Comparison of ENCODE assay signal across 8 cellular contexts in the genomic region with DNA sequence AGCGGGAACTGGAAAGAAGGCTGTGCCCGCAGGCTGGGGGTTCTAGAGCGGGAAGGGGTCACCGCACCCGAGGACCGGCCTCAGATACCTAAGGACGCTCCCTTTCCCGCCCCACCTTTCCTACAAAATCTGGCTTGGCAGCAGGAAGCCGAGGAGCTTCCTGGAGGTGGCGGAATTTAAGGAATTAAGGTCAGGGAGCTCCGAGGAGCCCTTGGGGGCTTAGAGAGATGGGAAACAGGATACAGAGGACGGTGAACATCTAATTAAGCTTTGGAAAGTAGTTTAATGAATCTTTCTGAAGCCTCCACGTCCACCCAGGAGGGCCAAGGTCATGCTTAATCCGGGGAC. TPM values are rescaled to one million over a fixed set of nuclear protein-coding genes. Genes with fewer than 3 reads are reported as not detected.
A peak's percentile ranks its signal among the peaks of the same experiment; 100 is the strongest.
DNase-seq lines count a peak whose midpoint lies in the region; ATAC-seq and TF ChIP-seq lines count a peak whose summit lies in the region.

No MANE protein-coding gene starts in this region.

- no peak for DNase-seq in LNCaP clone FGC (ENCODE audit: low read depth)
- DNase-seq in endodermal cell: no peak
- DNase-seq in neural crest cell (ENCODE audit: low read depth, low spot score): no peak
- no peak for DNase-seq in HCEC 1CT
- DNase-seq in globus pallidus (ENCODE audit: low spot score): no peak
- no peak for DNase-seq in SKM-1 (lab: John Stamatoyannopoulos, UW; ENCODE audit: unreplicated experiment)

- H3K27me3 ChIP-seq in BLaER1 (no peaks in the 10 kb centered on the region), endodermal cell (ENCODE audit: control insufficient read depth, insufficient read depth, low read length, poor library complexity, severe bottlenecking) (peaks cover 5% of the 10 kb centered on the region)

- no peak overlapping the region for H3K4me3 Mint-ChIP-seq in endodermal cell
- H3K4me3 Mint-ChIP-seq in neural crest cell: peak overlapping the region; percentile 88

- H3K4me3 ChIP-seq in BLaER1 (peak overlapping the region; percentile 76), LNCaP clone FGC (ENCODE audit: low read depth, low read length) (peak overlapping the region; percentile 60), endodermal cell (ENCODE audit: low read length) (peak overlapping the region; percentile 83)

- H3K4me2 ChIP-seq in BLaER1: peak overlapping the region; percentile 96

- H3K9me3 Mint-ChIP-seq in endodermal cell (peaks cover under 1% of the 10 kb centered on the region), neural crest cell (no peaks in the 10 kb centered on the region)

- H3K36me3 ChIP-seq in BLaER1 (no peaks in the 10 kb centered on the region), endodermal cell (ENCODE audit: control insufficient read depth, insufficient read depth, low read length) (no peaks in the 10 kb centered on the region)

- 25 to 29% methylated on average over 2 to 14 of the region's 14 CpGs for WGBS in endodermal cell (ENCODE audit: insufficient coverage in 1 of 2, insufficient read length in 1 of 2), 2 experiments

- H3K9me3 ChIP-seq in BLaER1: no peaks in the 10 kb centered on the region
- H3K9me3 ChIP-seq in endodermal cell (ENCODE audit: control insufficient read depth, low read length): no peaks in the 10 kb centered on the region

- TF ChIP-seq CTCF in LNCaP clone FGC (IDR thresholded peaks at IDR 0.05; ENCODE audit: control insufficient read depth, extremely low read depth, insufficient read depth): no peak
- TF ChIP-seq CTCF in endodermal cell (conservative IDR thresholded peaks at IDR 0.05): no peak
- TF ChIP-seq CTCF in neural crest cell (conservative IDR thresholded peaks at IDR 0.05): no peak

- H3K9ac ChIP-seq in BLaER1: peak overlapping the region; percentile 36; the same call in 1 of the 2 replicates
- no peak overlapping the region for H3K9ac ChIP-seq in endodermal cell (ENCODE audit: extremely low read depth, low read length, poor library complexity, severe bottlenecking)

- H3K4me1 Mint-ChIP-seq in endodermal cell (peaks cover 5% of the 10 kb centered on the region), neural crest cell (peaks cover 6% of the 10 kb centered on the region)

- peaks cover 7% of the 10 kb centered on the region for H3K27me3 Mint-ChIP-seq in endodermal cell (ENCODE audit: insufficient read depth)
- H3K27me3 Mint-ChIP-seq in neural crest cell (ENCODE audit: low read depth): peaks cover 10% of the 10 kb centered on the region

- peaks cover 12% of the 10 kb centered on the region; the same call in 1 of the 2 replicates for H4K20me1 ChIP-seq in BLaER1

- H3K27ac Mint-ChIP-seq in endodermal cell: no peak overlapping the region
- H3K27ac Mint-ChIP-seq in neural crest cell (ENCODE audit: unreplicated experiment): no peak overlapping the region

- H3K36me3 Mint-ChIP-seq in endodermal cell (ENCODE audit: low read depth): no peaks in the 10 kb centered on the region
- H3K36me3 Mint-ChIP-seq in neural crest cell (ENCODE audit: low read depth): no peaks in the 10 kb centered on the region

- peaks cover 15% of the 10 kb centered on the region for H3K4me1 ChIP-seq in BLaER1
- peaks cover 2% of the 10 kb centered on the region for H3K4me1 ChIP-seq in endodermal cell (ENCODE audit: control insufficient read depth, insufficient read depth, low read length)

- ATAC-seq in GM18909 (IDR thresholded peaks at IDR 0.05; ENCODE audit: poor library complexity, unreplicated experiment): no peak

- no peak overlapping the region for H3K27ac ChIP-seq in BLaER1
- no peak overlapping the region for H3K27ac ChIP-seq in endodermal cell (ENCODE audit: low read depth, low read length)

RNA-seq across cellular contexts. Expression of a gene that starts 0.5 kb away (rescaled TPM):
- total RNA-seq in endodermal cell: 10 to 100 TPM; 22.4 to 24.4 TPM
- polyA plus RNA-seq in endodermal cell (2013, experiment 1 of 2): 11.0 TPM
- polyA plus RNA-seq in endodermal cell (2013, experiment 2 of 2): 9.0 TPM
- 17.4 and 20.0 TPM in 2 replicates for total RNA-seq in neural crest cell
